ENCODE assay signal across 1 cellular context in genomic region chr4:78061939-78062603, GRCh38.
TF ChIP-seq lines count a peak whose summit lies in the region.

No MANE protein-coding gene starts in this region.

TF ChIP-seq in SK-N-SH, 30 proteins besides CTCF, POLR2A, EP300 and RAD21 (continued from another document):
- TF ChIP-seq REST (IDR thresholded peaks at IDR 0.05; ENCODE audit: low read depth, low read length): no peak
- TF ChIP-seq SIN3A (IDR thresholded peaks at IDR 0.05; ENCODE audit: borderline replicate concordance, low read depth, low read length): no peak
- TF ChIP-seq EZH2phosphoT487 (IDR thresholded peaks at IDR 0.05; ENCODE audit: borderline replicate concordance, low read depth): no peak
- no peak for TF ChIP-seq FOXM1 (IDR thresholded peaks at IDR 0.05; ENCODE audit: low read depth)
- TF ChIP-seq SMC3 (IDR thresholded peaks at IDR 0.05; ENCODE audit: low read depth, low read length): no peak
- TF ChIP-seq USF1 (IDR thresholded peaks at IDR 0.05; ENCODE audit: borderline replicate concordance, low read depth): no peak
- no peak for TF ChIP-seq RXRA (IDR thresholded peaks at IDR 0.05; ENCODE audit: borderline replicate concordance, low read depth)
- no peak for TF ChIP-seq ELF1 (IDR thresholded peaks at IDR 0.05)
- TF ChIP-seq TAF1 (IDR thresholded peaks at IDR 0.05; ENCODE audit: borderline replicate concordance, low read depth, low read length): no peak
- TF ChIP-seq GATA2 (CRISPR knock-in tag; IDR thresholded peaks at IDR 0.05): no peak
- no peak for TF ChIP-seq USF2 (IDR thresholded peaks at IDR 0.05; ENCODE audit: borderline replicate concordance, low read depth, low read length)
